Comparison of ENCODE assay signal across 26 cellular contexts in genomic region chr1:219726480-219727272, GRCh38.
"Had no signal": no experiment of that assay in that cellular context is flagged by ENCODE, and none has a peak within 500 bp of the region (broad histone marks: within the 10 kb centered on the region; RNA-seq: fewer than 3 reads in every experiment).

No MANE protein-coding gene starts in this region.

- H3K27ac ChIP-seq: adrenal gland, body of pancreas, esophagus squamous epithelium had no signal

- ATAC-seq: activated CD4-positive, alpha-beta T cell treated with anti-CD3 and anti-CD28 coated beads for 36 hours; activated T-cell treated with anti-CD3 and anti-CD28 coated beads, Interleukin-2, amount 50 U/mL, for 72 hours; body of pancreas; effector memory CD8-positive, alpha-beta T cell had no signal

- DNase-seq: activated CD4-positive, alpha-beta memory T cell treated with anti-CD3 and anti-CD28 coated beads, Interleukin-2, amount 10 ng/mL, durations not matched to agents 7 days and 5 days; activated CD4-positive, alpha-beta T cell treated with anti-CD3 and anti-CD28 coated beads for 36 hours; activated CD4-positive, alpha-beta T cell treated with anti-CD3 and anti-CD28 coated beads, Interleukin-2, amount 10 ng/mL, durations not matched to agents 7 days and 5 days; activated CD4-positive, alpha-beta T cell treated with anti-CD3 and anti-CD28 coated beads, Interleukin-2, amount 50 U/mL, for 4 hours; activated CD4-positive, CD25-positive, alpha-beta regulatory T cell; activated CD4-positive, CD25-positive, alpha-beta regulatory T cell treated with anti-CD3 and anti-CD28 coated beads, Interleukin-2, amount 50 U/mL, for 72 hours; activated CD8-positive, alpha-beta memory T cell treated with anti-CD3 and anti-CD28 coated beads, Interleukin-2, amount 50 U/mL, for 48 hours; activated gamma-delta T cell; activated naive CD4-positive, alpha-beta T cell treated with anti-CD3 and anti-CD28 coated beads, Interleukin-2, amount 50 U/mL, for 16 hours; activated naive CD4-positive, alpha-beta T cell treated with Interleukin-2 at 50 U/mL for 16 hours; activated T-cell treated with anti-CD3 and anti-CD28 coated beads for 4 hours; activated T-cell treated with anti-CD3 and anti-CD28 coated beads, Interleukin-2, amount 50 U/mL, for 24 hours; activated T-cell treated with anti-CD3 and anti-CD28 coated beads, Interleukin-2, amount 50 U/mL, for 72 hours; adrenal gland; amygdala; aorta; body of pancreas; caudate nucleus; cortex of kidney; dermis blood vessel endothelial cell; effector CD4-positive, alpha-beta T cell; effector memory CD8-positive, alpha-beta T cell; esophagus squamous epithelium; foreskin melanocyte; head of caudate nucleus; T-helper 2 cell had no signal

- H3K4me1 ChIP-seq: adrenal gland, body of pancreas, esophagus squamous epithelium had no signal

- H3K36me3 ChIP-seq: adrenal gland, esophagus squamous epithelium had no signal

- H3K27me3 ChIP-seq: adrenal gland, body of pancreas, esophagus squamous epithelium had no signal

- H3K4me3 ChIP-seq: adrenal gland, body of pancreas, esophagus squamous epithelium had no signal
